In genomic region chr9:127264462-127265040, GRCh38 we compare ENCODE assay signal across 12 cellular contexts. TPM values are rescaled to one million over a fixed set of nuclear protein-coding genes. Genes with fewer than 3 reads are reported as not detected.
A peak's percentile ranks its signal among the peaks of the same experiment; 100 is the strongest.
DNase-seq lines count a peak whose midpoint lies in the region; ATAC-seq and TF ChIP-seq lines count a peak whose summit lies in the region.
"Had no signal": no experiment of that assay in that cellular context is flagged by ENCODE, and none has a peak within 500 bp of the region (broad histone marks: within the 10 kb centered on the region; RNA-seq: fewer than 3 reads in every experiment).

TSS of gene GARNL3 (plus strand) at chr9:127264774. CDS start at chr9:127264878, 104 bp downstream.

- H3K9me3 Mint-ChIP-seq in activated CD4-positive, alpha-beta T cell treated with anti-CD3 and anti-CD28 coated beads, Interleukin-2, amount 10 ng/mL, durations not matched to agents 24 days and 14 days: no peaks in the 10 kb centered on the region
- H3K9me3 Mint-ChIP-seq: activated T-helper 1 cell treated with anti-CD3 and anti-CD28 coated beads, Interleukin-12 subunit alpha, Interleukin-12 subunit beta, Interleukin-2, Interleukin-4 antibody, amounts not matched to agents 30 ng/mL and 10 ng/mL and 1 ng/mL, durations not matched to agents 14 hours and 24 hours and 36 hours; H9 had no signal

- no peak within 1 kb of the TSS for H3K27ac Mint-ChIP-seq in activated CD4-positive, alpha-beta T cell treated with anti-CD3 and anti-CD28 coated beads, Interleukin-2, amount 10 ng/mL, durations not matched to agents 24 days and 14 days
- H3K27ac Mint-ChIP-seq: activated T-helper 1 cell treated with anti-CD3 and anti-CD28 coated beads, Interleukin-12 subunit alpha, Interleukin-12 subunit beta, Interleukin-2, Interleukin-4 antibody, amounts not matched to agents 30 ng/mL and 10 ng/mL and 1 ng/mL, durations not matched to agents 14 hours and 24 hours and 36 hours had no signal

- H3K27me3 Mint-ChIP-seq in activated CD4-positive, alpha-beta T cell treated with anti-CD3 and anti-CD28 coated beads, Interleukin-2, amount 10 ng/mL, durations not matched to agents 24 days and 14 days: peaks cover 42% of the 10 kb centered on the region

- 41% methylated on average over 7 of the region's 7 CpGs for WGBS in right cardiac atrium

- in situ Hi-C loops in G401 (cut with HindIII; ENCODE audit: low sequenced_read_pairs): no loop called here
- in situ Hi-C loops in KBM-7 (cut with MboI; ENCODE audit: low pct_unique_long_range_greater_than_20kb, low sequenced_read_pairs): no loop called here

- H3K27ac ChIP-seq in VCaP (peak within 1 kb of the TSS; percentile 94), right cardiac atrium (ENCODE audit: low read length) (peak within 1 kb of the TSS; percentile 51)

- no peak for TF ChIP-seq CTCF in VCaP (conservative IDR thresholded peaks at IDR 0.05)

- no peaks in the 10 kb centered on the region for H3K27me3 ChIP-seq in right cardiac atrium (ENCODE audit: control insufficient read depth, insufficient read depth)

- H3K36me3 Mint-ChIP-seq in activated CD4-positive, alpha-beta T cell treated with anti-CD3 and anti-CD28 coated beads, Interleukin-2, amount 10 ng/mL, durations not matched to agents 24 days and 14 days (ENCODE audit: low read depth): no peaks in the 10 kb centered on the region

- peak within 1 kb of the TSS; percentile 52 for H3K4me3 ChIP-seq in right cardiac atrium (ENCODE audit: low read length)

- no peaks in the 10 kb centered on the region for H3K9me3 ChIP-seq in right cardiac atrium (ENCODE audit: control insufficient read depth, low read length)

- ATAC-seq in right cardiac atrium: peak in 1 of 2 donors; percentile 30

- no peak within 1 kb of the TSS for H3K4me3 Mint-ChIP-seq in activated CD4-positive, alpha-beta T cell treated with anti-CD3 and anti-CD28 coated beads, Interleukin-2, amount 10 ng/mL, durations not matched to agents 24 days and 14 days
- H3K4me3 Mint-ChIP-seq: activated T-helper 1 cell treated with anti-CD3 and anti-CD28 coated beads, Interleukin-12 subunit alpha, Interleukin-12 subunit beta, Interleukin-2, Interleukin-4 antibody, amounts not matched to agents 30 ng/mL and 10 ng/mL and 1 ng/mL, durations not matched to agents 14 hours and 24 hours and 36 hours; H9 had no signal

- DNase-seq in G401 (ENCODE audit: low spot score) (peak; percentile 87), right cardiac atrium (no peak), retina (peak; percentile 61), RPMI8226 (no peak), HT-29 (ENCODE audit: low spot score) (no peak), KBM-7 (no peak)
- no peak for DNase-seq in activated CD4-positive, alpha-beta T cell treated with anti-CD3 and anti-CD28 coated beads, Interleukin-2, amount 10 ng/mL, durations not matched to agents 24 days and 14 days
- DNase-seq: AML-193, H9, OCI-M1 had no signal

- peaks cover 2% of the 10 kb centered on the region for H3K4me1 ChIP-seq in right cardiac atrium (ENCODE audit: control insufficient read depth, insufficient read depth, low read length)

- H3K4me1 Mint-ChIP-seq in activated CD4-positive, alpha-beta T cell treated with anti-CD3 and anti-CD28 coated beads, Interleukin-2, amount 10 ng/mL, durations not matched to agents 24 days and 14 days: no peaks in the 10 kb centered on the region

- intact Hi-C loops in right cardiac atrium (cut with DNase I): no loop called here
- intact Hi-C loops in activated CD4-positive, alpha-beta T cell treated with anti-CD3 and anti-CD28 coated beads, Interleukin-2, amount 10 ng/mL, durations not matched to agents 24 days and 14 days (cut with micrococcal nuclease): no loop called here

RNA-seq across cellular contexts. Expression of gene GARNL3, which starts in this region (rescaled TPM):
- 7.5 and 14.3 TPM in 2 replicates for total RNA-seq in G401 (2014; rRNA removed; shearing (Covaris generic))
- 10 to 100 TPM; 14.1 to 24.2 (median 17.3) TPM for total RNA-seq in right cardiac atrium
- polyA plus RNA-seq in right cardiac atrium: 9.1 TPM
- total RNA-seq in activated CD4-positive, alpha-beta T cell treated with anti-CD3 and anti-CD28 coated beads, Interleukin-2, amount 10 ng/mL, durations not matched to agents 24 days and 14 days: 3.1 and 3.3 TPM in 2 replicates
- 0.56 and 1.3 TPM in 2 replicates for total RNA-seq in HT-29 (2014; rRNA removed; shearing (Covaris generic))

Comparison
In these comparisons a context has a peak if more than half of its experiments do, and no peak if none do; other contexts are left out.
1. DNase-seq: peak in G401 (single experiment) and retina (single experiment); none in right cardiac atrium (0 of 3), RPMI8226 (single experiment), activated CD4-positive, alpha-beta T cell treated with anti-CD3 and anti-CD28 coated beads, Interleukin-2, amount 10 ng/mL, durations not matched to agents 24 days and 14 days (single experiment), HT-29 (single experiment) and KBM-7 (single experiment).